11 cellular contexts compared by ENCODE assay signal in the genomic region with DNA sequence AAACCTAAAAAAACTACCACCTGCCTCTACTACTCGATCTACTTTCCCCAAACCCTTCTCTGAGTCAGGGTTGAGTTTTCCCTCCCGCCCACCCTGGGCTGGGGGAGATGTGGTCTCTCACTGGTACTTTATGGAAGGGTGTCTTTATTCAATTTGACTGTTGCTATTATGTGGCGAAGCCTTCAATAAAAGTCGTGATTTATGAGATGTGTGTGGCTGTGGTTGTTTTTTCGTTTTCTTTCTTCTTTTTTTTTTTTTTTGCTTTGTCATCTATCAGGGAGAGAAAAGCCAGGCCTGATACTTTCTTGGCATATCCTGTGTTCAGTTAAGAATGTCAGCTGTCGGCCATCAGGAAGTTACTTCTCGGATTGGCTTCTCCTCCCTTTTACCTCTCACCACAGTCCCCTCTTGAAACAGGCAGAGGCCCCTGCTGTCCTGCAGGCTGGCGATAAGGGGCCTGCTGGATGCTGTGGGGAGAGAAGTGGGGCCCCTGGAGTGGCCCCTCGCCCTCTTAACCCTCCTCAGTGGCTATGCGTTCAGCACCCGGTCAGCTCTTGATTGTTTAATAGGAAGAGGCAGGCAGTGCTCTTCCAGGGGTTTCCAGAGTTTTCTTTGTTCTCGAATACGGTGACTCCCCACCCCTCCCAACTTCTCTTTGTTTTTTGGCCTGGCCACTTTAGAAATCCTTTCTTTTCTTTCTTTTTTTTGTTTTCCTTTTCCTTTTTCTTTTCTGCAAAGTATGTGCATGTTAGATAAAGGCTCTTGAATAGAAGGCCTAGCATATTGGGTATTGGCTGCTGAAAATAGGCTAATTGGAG.
DNase-seq lines count a peak whose midpoint lies in the region; ATAC-seq, FAIRE-seq and TF ChIP-seq lines count a peak whose summit lies in the region.
"Had no signal": no experiment of that assay in that cellular context is flagged by ENCODE, and none has a peak within 500 bp of the region (broad histone marks: within the 10 kb centered on the region; RNA-seq: fewer than 3 reads in every experiment).

No MANE protein-coding gene starts in this region.

- no peaks in the 10 kb centered on the region for H3K27me3 Mint-ChIP-seq in astrocyte (ENCODE audit: low read depth, unreplicated experiment)

- H3K4me3 Mint-ChIP-seq in astrocyte (ENCODE audit: unreplicated experiment) = no peak overlapping the region
- H3K4me3 Mint-ChIP-seq: immature natural killer cell had no signal

- peaks cover 12% of the 10 kb centered on the region for H3K36me3 Mint-ChIP-seq in astrocyte (ENCODE audit: low read depth, unreplicated experiment)

- TF ChIP-seq CTCF in astrocyte (IDR thresholded peaks at IDR 0.05; ENCODE audit: insufficient read depth, low read depth, low read length) = no peak

- peaks cover 29% of the 10 kb centered on the region for H4K20me1 ChIP-seq in astrocyte (ENCODE audit: insufficient read depth, low read length)

- H3K4me1 ChIP-seq in astrocyte (ENCODE audit: insufficient read depth, low read length) = peaks cover 10% of the 10 kb centered on the region

- H3K36me3 ChIP-seq in astrocyte (ENCODE audit: insufficient read depth, low read length) = no peaks in the 10 kb centered on the region

- H3K27ac ChIP-seq in astrocyte (ENCODE audit: low read depth, low read length) = no peak overlapping the region

- no peak for ATAC-seq in GM18517 (IDR thresholded peaks at IDR 0.05; ENCODE audit: unreplicated experiment)
- no peak for ATAC-seq in GM19397 (IDR thresholded peaks at IDR 0.05; ENCODE audit: unreplicated experiment)

- peak overlapping the region; percentile 48 for H3K27ac Mint-ChIP-seq in astrocyte (ENCODE audit: unreplicated experiment)

- peaks cover 22% of the 10 kb centered on the region for H3K4me1 Mint-ChIP-seq in astrocyte (ENCODE audit: low read depth, unreplicated experiment)

- no peaks in the 10 kb centered on the region for H3K9me3 ChIP-seq in astrocyte (ENCODE audit: insufficient read depth, low read depth, low read length)

- H3K79me2 ChIP-seq in astrocyte (ENCODE audit: insufficient read depth, low read length) = peaks cover 4% of the 10 kb centered on the region

- H3K4me2 ChIP-seq in astrocyte (ENCODE audit: low read length) = peak overlapping the region; percentile 13

- no peak for FAIRE-seq in astrocyte (lab: Jason Lieb, UNC)

- no peak overlapping the region for H3K9ac ChIP-seq in astrocyte (ENCODE audit: low read length)

- H3K4me3 ChIP-seq in astrocyte (ENCODE audit: insufficient read depth, low read depth, low read length) = no peak overlapping the region

- H3K9me3 Mint-ChIP-seq in astrocyte (ENCODE audit: unreplicated experiment) = peaks cover under 1% of the 10 kb centered on the region
- H3K9me3 Mint-ChIP-seq: immature natural killer cell had no signal

- DNase-seq in stimulated activated CD4-positive, alpha-beta T cell treated with anti-CD3 and anti-CD28 coated beads, Interleukin-4, amount 100 ng/mL, for 1 hour = peak; percentile 11
- DNase-seq in stimulated activated CD4-positive, alpha-beta T cell treated with anti-CD3 and anti-CD28 coated beads, Interleukin-4, amount 100 ng/mL, for 4 hours = no peak
- DNase-seq in astrocyte (ENCODE audit: low read depth) (peak; percentile 40), left kidney (ENCODE audit: low read depth, low spot score) (peak; percentile 78), NCI-H526 treated with DMSO at 0.1 percent for 48 hours (lab: John Stamatoyannopoulos, UW) (no peak), GM19240 (ENCODE audit: insufficient read length, low spot score) (no peak)
- DNase-seq: activated effector memory CD4-positive, alpha-beta T cell treated with anti-CD3 and anti-CD28 coated beads, Interleukin-2, amount 50 U/mL, for 16 hours; immature natural killer cell; NK-92 treated with Interleukin-12 subunit alpha and Interleukin-12 subunit beta, amount 100 ng/mL, for 24 hours had no signal

- H2AFZ ChIP-seq in astrocyte (ENCODE audit: low read depth, low read length) = no peak overlapping the region

- no peaks in the 10 kb centered on the region for H3K27me3 ChIP-seq in astrocyte (ENCODE audit: insufficient read depth, low read length)

Comparison
In these comparisons a context has a peak if more than half of its experiments do, and no peak if none do; other contexts are left out.
1. DNase-seq: peak in stimulated activated CD4-positive, alpha-beta T cell treated with anti-CD3 and anti-CD28 coated beads, Interleukin-4, amount 100 ng/mL, for 1 hour (single experiment), astrocyte (single experiment) and left kidney (single experiment); none in stimulated activated CD4-positive, alpha-beta T cell treated with anti-CD3 and anti-CD28 coated beads, Interleukin-4, amount 100 ng/mL, for 4 hours (0 of 2), NCI-H526 treated with DMSO at 0.1 percent for 48 hours (single experiment) and GM19240 (single experiment).